ENCODE assay signal across 11 cellular contexts in genomic region chr9:113508111-113508749, GRCh38. TPM values are rescaled to one million over a fixed set of nuclear protein-coding genes. Genes with fewer than 3 reads are reported as not detected.
A peak's percentile ranks its signal among the peaks of the same experiment; 100 is the strongest.
DNase-seq lines count a peak whose midpoint lies in the region; ATAC-seq and TF ChIP-seq lines count a peak whose summit lies in the region.
"Had no signal": no experiment of that assay in that cellular context is flagged by ENCODE, and none has a peak within 500 bp of the region (broad histone marks: within the 10 kb centered on the region; RNA-seq: fewer than 3 reads in every experiment).

No MANE protein-coding gene starts in this region.

- H3K27ac ChIP-seq in body of pancreas (peak overlapping the region in 1 of 4 donors; percentile 37), mucosa of rectum (ENCODE audit: low read depth in 2 of 2, low read length in 2 of 2) (peak overlapping the region; percentile 88 to 96)

- no peak for ATAC-seq in body of pancreas
- ATAC-seq in HG03159 (IDR thresholded peaks at IDR 0.05; ENCODE audit: unreplicated experiment) = no peak

- H3K4me1 ChIP-seq in body of pancreas (peaks cover 21% of the 10 kb centered on the region), mucosa of rectum (ENCODE audit: control insufficient read depth in 2 of 2, insufficient read depth in 2 of 2, low read length in 2 of 2) (peaks cover 41 to 70% of the 10 kb centered on the region in 2 donors)

- WGBS in body of pancreas, 2 donors = 73 to 79% methylated on average over 10 of the region's 10 CpGs

- H3K36me3 Mint-ChIP-seq in HFFc6 (ENCODE audit: low read depth) = no peaks in the 10 kb centered on the region

- peak; percentile 19 for TF ChIP-seq CTCF in GM10266 (IDR thresholded peaks at IDR 0.05; ENCODE audit: control insufficient read depth, insufficient read depth, low read depth, missing control alignments)
- TF ChIP-seq CTCF in HFFc6 (IDR thresholded peaks at IDR 0.05) = peak; percentile 39
- TF ChIP-seq CTCF in body of pancreas (IDR thresholded peaks at IDR 0.05) = peak in 4 of 7 experiments; percentile 10 to 29 (median 23)

- no peak overlapping the region for H3K27ac Mint-ChIP-seq in HFFc6
- H3K27ac Mint-ChIP-seq: activated naive CD8-positive, alpha-beta T cell treated with anti-CD3 and anti-CD28 coated beads, Interleukin-2, amount 10 ng/mL, durations not matched to agents 7 days and 5 days had no signal

- no peaks in the 10 kb centered on the region for H3K27me3 ChIP-seq in body of pancreas
- H3K27me3 ChIP-seq in mucosa of rectum (ENCODE audit: control insufficient read depth in 2 of 2, insufficient read depth in 2 of 2, low read length in 2 of 2) = no peaks in the 10 kb centered on the region

- TF ChIP-seq POLR2A in body of pancreas (IDR thresholded peaks at IDR 0.05) = no peak

- H3K27me3 Mint-ChIP-seq in HFFc6 (ENCODE audit: insufficient read depth) = peaks cover 5% of the 10 kb centered on the region
- H3K27me3 Mint-ChIP-seq: activated naive CD8-positive, alpha-beta T cell treated with anti-CD3 and anti-CD28 coated beads, Interleukin-2, amount 10 ng/mL, durations not matched to agents 7 days and 5 days had no signal

- no peak overlapping the region for H3K4me3 Mint-ChIP-seq in HFFc6
- H3K4me3 Mint-ChIP-seq: activated naive CD8-positive, alpha-beta T cell treated with anti-CD3 and anti-CD28 coated beads, Interleukin-2, amount 10 ng/mL, durations not matched to agents 7 days and 5 days had no signal

- intact Hi-C loops in body of pancreas (cut with DNase I) = no loop called here

- H3K9me3 ChIP-seq in body of pancreas (no peaks in the 10 kb centered on the region), mucosa of rectum (ENCODE audit: control insufficient read depth in 2 of 2, low read length in 2 of 2) (no peaks in the 10 kb centered on the region)

- H3K9me3 Mint-ChIP-seq in HFFc6 = no peaks in the 10 kb centered on the region
- H3K9me3 Mint-ChIP-seq: activated naive CD8-positive, alpha-beta T cell treated with anti-CD3 and anti-CD28 coated beads, Interleukin-2, amount 10 ng/mL, durations not matched to agents 7 days and 5 days had no signal

- H3K36me3 ChIP-seq in body of pancreas (replicated peaks in 1 of 2; ENCODE audit: insufficient read depth in 1 of 2, low read depth in 2 of 2) (no peaks in the 10 kb centered on the region), mucosa of rectum (ENCODE audit: control insufficient read depth in 2 of 2, insufficient read depth in 2 of 2, low read length in 2 of 2) (no peaks in the 10 kb centered on the region)

- H3K4me3 ChIP-seq in body of pancreas = no peak overlapping the region
- H3K4me3 ChIP-seq in mucosa of rectum (ENCODE audit: low read length in 2 of 2) = peak overlapping the region; percentile 48 to 67

- H3K4me1 Mint-ChIP-seq in HFFc6 (ENCODE audit: low read depth) = peaks cover 20% of the 10 kb centered on the region

- DNase-seq in GM10266 (ENCODE audit: extremely low spot score) (no peak), HFFc6 (no peak), body of pancreas (peak; percentile 40 to 63 (median 50)), NCI-H187 (lab: John Stamatoyannopoulos, UW) (no peak)
- DNase-seq in stimulated activated CD4-positive, alpha-beta T cell treated with anti-CD3 and anti-CD28 coated beads, Interleukin-4, amount 100 ng/mL, for 4 hours = no peak
- DNase-seq: activated naive CD8-positive, alpha-beta T cell treated with anti-CD3 and anti-CD28 coated beads, Interleukin-2, amount 10 ng/mL, durations not matched to agents 7 days and 5 days; NCI-H1417 treated with DMSO at 0.1 percent for 48 hours; substantia nigra; T-helper 2 cell had no signal

- H3K9ac ChIP-seq in mucosa of rectum (ENCODE audit: low read depth in 1 of 2, low read length in 2 of 2) = peak overlapping the region; percentile 74 to 84

RNA-seq across cellular contexts. Expression of gene RGS3, which starts 44.7 kb away (rescaled TPM):
- total RNA-seq in HFFc6 (2021; fragmentation: NEBNext Ultra II Directional; extraction: Animal tissue kit (Norgen Biotek cat#: 25700)) = 10 to 100 TPM; 49.7 to 57.0 (median 52.5) TPM
- total RNA-seq in body of pancreas = 10 to 100 TPM; 25.7 to 96.9 TPM

Comparison
In these comparisons a context has a peak if more than half of its experiments do, and no peak if none do; other contexts are left out.
1. DNase-seq: peak in body of pancreas (4 of 4); none in GM10266 (single experiment), HFFc6 (single experiment), NCI-H187 (0 of 2) and stimulated activated CD4-positive, alpha-beta T cell treated with anti-CD3 and anti-CD28 coated beads, Interleukin-4, amount 100 ng/mL, for 4 hours (0 of 2).
2. H3K4me3 ChIP-seq: peak in mucosa of rectum (2 of 2); none in body of pancreas (0 of 2).
3. Peak in every context shown above with its lines, with median percentiles within 50 percentile points of each other: CTCF ChIP-seq.